Comparison of ENCODE assay signal across 8 cellular contexts in genomic region chr15:34209421-34210282, GRCh38. TPM values are rescaled to one million over a fixed set of nuclear protein-coding genes. Genes with fewer than 3 reads are reported as not detected.
DNase-seq lines count a peak whose midpoint lies in the region; ATAC-seq, FAIRE-seq and TF ChIP-seq lines count a peak whose summit lies in the region.

TSS of gene KATNBL1 (minus strand) at chr15:34210096. CDS start at chr15:34163676, 46,420 bp downstream.

- H3K36me3 ChIP-seq in kidney (ENCODE audit: control insufficient read depth in 1 of 2, insufficient read depth in 2 of 2, low read length in 2 of 2): no peaks in the 10 kb centered on the region

- no peak for FAIRE-seq in kidney (lab: Jason Lieb, UNC)

- intact Hi-C loops in kidney (cut with DNase I): loop anchor here (10.0 kb wide), 1 partner anchor 145 kb away; no protein-coding TSS in a partner anchor

- peak; percentile 96 for TF ChIP-seq CTCF in kidney (IDR thresholded peaks at IDR 0.05; ENCODE audit: borderline replicate concordance, extremely low read depth, insufficient read depth)

- peak within 1 kb of the TSS; percentile 34 to 63 for H3K9ac ChIP-seq in kidney (ENCODE audit: low read length in 2 of 2)

- DNase-seq in Ammon's horn (ENCODE audit: low spot score) (peak; percentile 94), NCI-H446 (lab: John Stamatoyannopoulos, UW) (peak; percentile 81 to 98), cerebellar cortex (ENCODE audit: low spot score) (peak; percentile 95), kidney (peak; percentile 98)
- DNase-seq in activated CD4-positive, CD25-positive, alpha-beta regulatory T cell treated with anti-CD3 and anti-CD28 coated beads, Interleukin-2, amount 50 U/mL, for 16 hours (ENCODE audit: low read depth, low spot score): peak; percentile 94
- DNase-seq in stimulated activated CD4-positive, alpha-beta T cell treated with anti-CD3 and anti-CD28 coated beads, Interleukin-15, amount 100 ng/mL, for 24 hours: peak; percentile 99

- peak within 1 kb of the TSS; percentile 32 to 40 for H3K27ac ChIP-seq in kidney (ENCODE audit: low read depth in 2 of 2, low read length in 2 of 2)

- H3K4me3 ChIP-seq in kidney (ENCODE audit: low read length in 2 of 2): peak within 1 kb of the TSS; percentile 56 to 75

- no peaks in the 10 kb centered on the region for H3K9me3 ChIP-seq in kidney (ENCODE audit: control insufficient read depth in 1 of 2, low read length in 2 of 2)

- ATAC-seq in GM19035 (IDR thresholded peaks at IDR 0.05; ENCODE audit: unreplicated experiment): peak; percentile 90
- ATAC-seq in HG03354 (IDR thresholded peaks at IDR 0.05; ENCODE audit: poor library complexity, severe bottlenecking, unreplicated experiment): peak; percentile 96

- peaks cover 0 to 7% of the 10 kb centered on the region in 2 donors for H3K4me1 ChIP-seq in kidney (ENCODE audit: control insufficient read depth in 1 of 2, insufficient read depth in 1 of 2, low read depth in 1 of 2, low read length in 2 of 2)

RNA-seq across cellular contexts. Expression of gene KATNBL1, which starts in this region (rescaled TPM):
- total RNA-seq in kidney: 32.2 TPM
- polyA plus RNA-seq in kidney (ENCODE audit: insufficient read depth, low read depth, low replicate concordance): 15.6 TPM

Comparison
In these comparisons a context has a peak if more than half of its experiments do, and no peak if none do; other contexts are left out.
1. Peak in every context shown above with its lines: DNase-seq, ATAC-seq, H3K4me3 ChIP-seq and H3K27ac ChIP-seq.